8 cellular contexts compared by ENCODE assay signal in the genomic region with DNA sequence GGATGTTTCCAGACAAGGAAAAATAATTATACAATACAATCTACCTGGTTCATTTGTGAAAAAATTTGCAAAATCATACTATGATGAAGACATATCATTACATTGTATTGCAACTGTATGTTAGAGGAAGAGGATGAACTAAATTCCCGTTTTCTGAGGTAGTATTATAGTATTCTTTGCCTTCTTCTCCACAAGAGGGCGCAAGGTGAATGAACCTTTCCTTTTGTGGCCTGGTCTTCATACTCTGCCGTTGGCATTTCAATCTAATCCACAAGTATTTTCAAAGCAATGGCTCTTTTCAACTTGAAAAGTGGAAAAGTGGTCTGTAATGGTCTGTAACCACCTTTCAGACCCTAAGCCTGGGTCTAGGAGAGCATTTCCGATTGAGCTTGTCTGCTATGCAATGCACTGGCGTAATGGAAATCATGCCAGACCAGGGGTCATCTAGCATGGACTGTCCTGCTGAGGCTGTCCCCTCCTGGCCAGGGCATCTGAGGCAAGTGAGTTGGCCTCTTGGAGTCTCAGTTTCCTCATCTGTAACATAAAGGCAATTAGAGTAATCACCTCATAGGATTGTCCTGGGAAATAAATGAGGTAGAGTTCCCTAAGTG. TPM values are rescaled to one million over a fixed set of nuclear protein-coding genes. Genes with fewer than 3 reads are reported as not detected.
DNase-seq lines count a peak whose midpoint lies in the region; ATAC-seq and TF ChIP-seq lines count a peak whose summit lies in the region.

No MANE protein-coding gene starts in this region.

- no peak overlapping the region for H3K27ac Mint-ChIP-seq in activated CD8-positive, alpha-beta memory T cell treated with anti-CD3 and anti-CD28 coated beads, Interleukin-2, amount 10 ng/mL, durations not matched to agents 7 days and 5 days
- H3K27ac Mint-ChIP-seq in immature natural killer cell = no peak overlapping the region

- H3K27me3 ChIP-seq in HAP-1 (ENCODE audit: low read depth) (no peaks in the 10 kb centered on the region), brain microvascular endothelial cell (replicated peaks) (no peaks in the 10 kb centered on the region)

- H3K9me3 ChIP-seq in HAP-1 = no peaks in the 10 kb centered on the region

- no peaks in the 10 kb centered on the region for H3K9me3 Mint-ChIP-seq in activated CD8-positive, alpha-beta memory T cell treated with anti-CD3 and anti-CD28 coated beads, Interleukin-2, amount 10 ng/mL, durations not matched to agents 7 days and 5 days (ENCODE audit: low read depth)
- no peaks in the 10 kb centered on the region for H3K9me3 Mint-ChIP-seq in immature natural killer cell

- TF ChIP-seq CTCF in brain microvascular endothelial cell (IDR thresholded peaks at IDR 0.05; ENCODE audit: low read depth, low read length, missing control alignments) = peak; percentile 75

- DNase-seq in activated CD8-positive, alpha-beta memory T cell treated with anti-CD3 and anti-CD28 coated beads, Interleukin-2, amount 10 ng/mL, durations not matched to agents 7 days and 5 days = peak; percentile 56
- no peak for DNase-seq in activated CD8-positive, alpha-beta memory T cell treated with anti-CD3 and anti-CD28 coated beads for 24 hours
- DNase-seq in HAP-1 (ENCODE audit: low spot score in 2 of 2) (peak; percentile 68 to 74), NCI-H1092 treated with DMSO at 0.1 percent for 48 hours (lab: John Stamatoyannopoulos, UW) (peak; percentile 77), SHP77 (lab: John Stamatoyannopoulos, UW) (peak; percentile 55 to 67), brain microvascular endothelial cell (peak; percentile 68), immature natural killer cell (peak; percentile 47 to 58 (median 54))
- peak in 2 of 3 donors; percentile 18 to 38 for DNase-seq in stimulated activated CD4-positive, alpha-beta T cell treated with anti-CD3 and anti-CD28 coated beads, TNF-alpha, amount 100 ng/mL, for 48 hours (ENCODE audit: low read depth in 3 of 3)

- no peak overlapping the region for H3K4me3 ChIP-seq in HAP-1
- H3K4me3 ChIP-seq in brain microvascular endothelial cell (ENCODE audit: low read depth, low read length) = no peak overlapping the region

- ATAC-seq in activated CD8-positive, alpha-beta memory T cell treated with anti-CD3 and anti-CD28 coated beads, Interleukin-2, amount 10 ng/mL, durations not matched to agents 7 days and 5 days = peak; percentile 68

- in situ Hi-C loops in HAP-1 (cut with MboI; ENCODE audit: low sequenced_read_pairs) = loop anchor here (25.0 kb wide), 1 partner anchor 329 kb away; no protein-coding TSS in a partner anchor
- in situ Hi-C loops in brain microvascular endothelial cell (cut with HindIII; ENCODE audit: low pct_ligation_motif_present, low sequenced_read_pairs) = no loop called here

- CTCF ChIA-PET in activated CD8-positive, alpha-beta memory T cell treated with anti-CD3 and anti-CD28 coated beads, Interleukin-2, amount 10 ng/mL, durations not matched to agents 7 days and 5 days (lab: Charles Lee) = interaction anchor here (1.2 to 2.1 kb wide), 6 partner anchors 10 to 350 kb away, joined by 3 to 6 read pairs (median 4); a partner anchor contains a TSS

- H3K36me3 ChIP-seq in HAP-1 (replicated peaks) (no peaks in the 10 kb centered on the region), brain microvascular endothelial cell (replicated peaks) (no peaks in the 10 kb centered on the region)

- H3K4me3 Mint-ChIP-seq in activated CD8-positive, alpha-beta memory T cell treated with anti-CD3 and anti-CD28 coated beads, Interleukin-2, amount 10 ng/mL, durations not matched to agents 7 days and 5 days = no peak overlapping the region
- H3K4me3 Mint-ChIP-seq in immature natural killer cell = no peak overlapping the region

- H3K27ac ChIP-seq in brain microvascular endothelial cell = no peak overlapping the region

- H3K27me3 Mint-ChIP-seq in activated CD8-positive, alpha-beta memory T cell treated with anti-CD3 and anti-CD28 coated beads, Interleukin-2, amount 10 ng/mL, durations not matched to agents 7 days and 5 days = peaks cover 24% of the 10 kb centered on the region
- peaks cover 3 to 4% (median 3%) of the 10 kb centered on the region in 3 donors for H3K27me3 Mint-ChIP-seq in immature natural killer cell (ENCODE audit: low read depth in 3 of 3)

- no peaks in the 10 kb centered on the region for H3K36me3 Mint-ChIP-seq in activated CD8-positive, alpha-beta memory T cell treated with anti-CD3 and anti-CD28 coated beads, Interleukin-2, amount 10 ng/mL, durations not matched to agents 7 days and 5 days
- H3K36me3 Mint-ChIP-seq in immature natural killer cell = no peaks in the 10 kb centered on the region

- H3K4me1 ChIP-seq in HAP-1 = no peaks in the 10 kb centered on the region; the same call in 1 of the 2 replicates

- peaks cover 3% of the 10 kb centered on the region for H3K4me1 Mint-ChIP-seq in activated CD8-positive, alpha-beta memory T cell treated with anti-CD3 and anti-CD28 coated beads, Interleukin-2, amount 10 ng/mL, durations not matched to agents 7 days and 5 days
- H3K4me1 Mint-ChIP-seq in immature natural killer cell = peaks cover 2 to 7% of the 10 kb centered on the region in 2 donors

RNA-seq across cellular contexts. Expression of a gene that starts 30.8 kb away (rescaled TPM):
- total RNA-seq in activated CD8-positive, alpha-beta memory T cell treated with anti-CD3 and anti-CD28 coated beads, Interleukin-2, amount 10 ng/mL, durations not matched to agents 7 days and 5 days = 1 to 10 TPM in 1 of 2 experiments, under 1 TPM in 1; 0.70 to 1.1 TPM
- 1 to 10 TPM in 1 of 3 donors, under 1 TPM in 1, not detected in 1; 0.53 to 1.0 TPM for polyA plus RNA-seq in immature natural killer cell
